ENCODE assay signal across 24 cellular contexts in the genomic region with DNA sequence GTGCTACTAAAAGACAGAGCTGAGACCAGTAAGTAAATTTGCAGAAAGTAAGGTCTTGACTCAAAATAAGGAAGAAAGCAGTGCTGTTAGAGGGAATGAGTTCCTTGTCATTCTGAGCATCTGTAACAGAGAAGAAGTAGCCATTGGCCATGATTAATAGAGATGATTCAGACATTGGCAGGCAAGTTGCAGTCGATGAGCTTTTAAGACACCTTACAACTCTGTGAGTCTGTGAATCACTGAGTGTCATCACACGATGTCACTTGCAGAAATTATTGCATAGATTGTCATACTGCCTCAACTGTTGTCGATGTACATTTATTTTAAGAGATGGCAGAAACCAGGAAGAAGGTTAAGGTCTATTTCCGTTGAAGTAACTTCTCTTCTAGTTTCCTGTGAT.
DNase-seq lines count a peak whose midpoint lies in the region; ATAC-seq, FAIRE-seq and TF ChIP-seq lines count a peak whose summit lies in the region.
"Had no signal": no experiment of that assay in that cellular context is flagged by ENCODE, and none has a peak within 500 bp of the region (broad histone marks: within the 10 kb centered on the region; RNA-seq: fewer than 3 reads in every experiment).

No MANE protein-coding gene starts in this region.

- no peak overlapping the region for H3K4me3 ChIP-seq in PC-3 (ENCODE audit: low read length)
- H3K4me3 ChIP-seq in bronchial epithelial cell (ENCODE audit: low read depth, low read length): no peak overlapping the region
- H3K4me3 ChIP-seq in fibroblast of mammary gland (ENCODE audit: control insufficient read depth, low read depth, low read length): no peak overlapping the region
- H3K4me3 ChIP-seq: BLaER1, K562 had no signal

- intact Hi-C loops in PC-3 (cut with micrococcal nuclease): no loop called here
- intact Hi-C loops in left colon (cut with DNase I, micrococcal nuclease): no loop called here

- H3K4me1 ChIP-seq in PC-3 (ENCODE audit: insufficient read depth, low read length): no peaks in the 10 kb centered on the region
- H3K4me1 ChIP-seq: BLaER1 had no signal

- H3F3A ChIP-seq in PC-3 (ENCODE audit: low read length, unreplicated experiment): no peaks in the 10 kb centered on the region

- no peak for FAIRE-seq in bronchial epithelial cell (lab: Jason Lieb, UNC)
- FAIRE-seq: A204.1, D721Med, GM18507, HTR-8/SVneo, K562 had no signal

- no peak overlapping the region for H3K27ac ChIP-seq in PC-3 (ENCODE audit: low read length)
- H3K27ac ChIP-seq: BLaER1 had no signal

- ATAC-seq in PC-3: no peak
- no peak for ATAC-seq in left colon
- ATAC-seq: K562 had no signal

- no peaks in the 10 kb centered on the region for H3K79me2 ChIP-seq in PC-3 (ENCODE audit: low read length)

- POLR2A ChIA-PET in PC-3 (lab: Charles Lee; ENCODE audit: unreplicated experiment): no interaction called here

- peak; percentile 13 for DNase-seq in ELR (ENCODE audit: low read depth)
- DNase-seq in PC-3: peak; percentile 4
- DNase-seq in bronchial epithelial cell (ENCODE audit: low read depth): peak; percentile 60
- DNase-seq in fibroblast of mammary gland (ENCODE audit: low read depth): peak; percentile 0
- no peak for DNase-seq in mesenteric fat pad (ENCODE audit: low spot score)
- no peak for DNase-seq in stimulated activated naive CD4-positive, alpha-beta T cell treated with Interleukin-2 at 50 U/mL for 16 hours (lab: John Stamatoyannopoulos, UW)
- DNase-seq in left colon: no peak
- DNase-seq: CD4-positive, CD25-positive, alpha-beta regulatory T cell; H9; Kasumi-1; MV-4-11; NCI-H1105; NCI-H1436 treated with DMSO at 0.1 percent for 48 hours; NCI-H187 treated with DMSO at 0.1 percent for 48 hours; NCI-H2171 treated with DMSO at 0.1 percent for 48 hours; NCI-H524 treated with DMSO at 0.1 percent for 48 hours; NCI-H774; SHP77 treated with DMSO at 0.1 percent for 48 hours had no signal

- no peak overlapping the region for H2AFZ ChIP-seq in PC-3 (ENCODE audit: low read length)

- H4K20me1 ChIP-seq in PC-3 (ENCODE audit: low read length): no peaks in the 10 kb centered on the region
- H4K20me1 ChIP-seq: BLaER1 had no signal

- TF ChIP-seq CTCF in PC-3 (conservative IDR thresholded peaks at IDR 0.05; ENCODE audit: low read depth, low read length): no peak
- no peak for TF ChIP-seq CTCF in bronchial epithelial cell (IDR thresholded peaks at IDR 0.05; ENCODE audit: insufficient read depth, low read length, severe bottlenecking)
- no peak for TF ChIP-seq CTCF in fibroblast of mammary gland (conservative IDR thresholded peaks at IDR 0.05; ENCODE audit: control insufficient read depth, insufficient read depth, low read depth, low read length)

- CTCF ChIA-PET in PC-3 (lab: Charles Lee): no interaction called here

- no peaks in the 10 kb centered on the region for H3K9me2 ChIP-seq in PC-3 (replicated peaks; ENCODE audit: low read length)

- no peak overlapping the region for H3K4me2 ChIP-seq in PC-3 (ENCODE audit: low read length)
- H3K4me2 ChIP-seq: BLaER1 had no signal

- no TSS peak for BruUV-seq in PC-3 (replicated peaks; lab: Mats Ljungman, UMichigan)

- H3K36me3 ChIP-seq in PC-3 (ENCODE audit: low read depth, low read length): no peaks in the 10 kb centered on the region
- no peaks in the 10 kb centered on the region for H3K36me3 ChIP-seq in bronchial epithelial cell (ENCODE audit: control insufficient read depth, insufficient read depth, low read length)
- H3K36me3 ChIP-seq: BLaER1 had no signal

- no peak overlapping the region for H3K9ac ChIP-seq in PC-3 (ENCODE audit: low read length)
- H3K9ac ChIP-seq: BLaER1 had no signal

- no peaks in the 10 kb centered on the region for H3K9me3 ChIP-seq in PC-3 (ENCODE audit: low read length)
- H3K9me3 ChIP-seq: BLaER1 had no signal

- H3K27me3 ChIP-seq in PC-3 (ENCODE audit: low read length): 0 out of 2 replicates have a peak, but pooled peaks cover 13% of the 10 kb centered on the region
- H3K27me3 ChIP-seq in bronchial epithelial cell (ENCODE audit: control insufficient read depth, insufficient read depth, low read length): no peaks in the 10 kb centered on the region
- H3K27me3 ChIP-seq: BLaER1 had no signal

Comparison
In these comparisons a context has a peak if more than half of its experiments do, and no peak if none do; other contexts are left out.
1. DNase-seq: peak in ELR (single experiment), PC-3 (single experiment), bronchial epithelial cell (single experiment) and fibroblast of mammary gland (single experiment); none in mesenteric fat pad (single experiment), stimulated activated naive CD4-positive, alpha-beta T cell treated with Interleukin-2 at 50 U/mL for 16 hours (single experiment) and left colon (0 of 2).